ENCODE assay signal across 8 cellular contexts in genomic region chr1:20981903-20982695, GRCh38.
DNase-seq lines count a peak whose midpoint lies in the region; ATAC-seq and TF ChIP-seq lines count a peak whose summit lies in the region.

No MANE protein-coding gene starts in this region.

- peak overlapping the region; percentile 69 for H3K27ac Mint-ChIP-seq in memory B cell
- H3K27ac Mint-ChIP-seq in activated naive CD4-positive, alpha-beta T cell treated with anti-CD3 and anti-CD28 coated beads, Interleukin-2, amount 10 ng/mL, durations not matched to agents 7 days and 5 days = no peak overlapping the region

- H3K4me1 Mint-ChIP-seq in memory B cell = peaks cover 4% of the 10 kb centered on the region
- no peaks in the 10 kb centered on the region for H3K4me1 Mint-ChIP-seq in activated naive CD4-positive, alpha-beta T cell treated with anti-CD3 and anti-CD28 coated beads, Interleukin-2, amount 10 ng/mL, durations not matched to agents 7 days and 5 days

- H3K4me3 Mint-ChIP-seq in memory B cell = no peak overlapping the region
- H3K4me3 Mint-ChIP-seq in activated naive CD4-positive, alpha-beta T cell treated with anti-CD3 and anti-CD28 coated beads, Interleukin-2, amount 10 ng/mL, durations not matched to agents 7 days and 5 days = no peak overlapping the region

- no peak overlapping the region for H3K27ac ChIP-seq in C4-2B

- peak; percentile 44 for DNase-seq in LHCN-M2 (ENCODE audit: low read depth)
- DNase-seq in cerebellum (ENCODE audit: low spot score) = peak; percentile 8
- no peak for DNase-seq in memory B cell (ENCODE audit: low spot score in 2 of 2)
- DNase-seq in activated naive CD4-positive, alpha-beta T cell (lab: John Stamatoyannopoulos, UW) = no peak
- DNase-seq in SIG-M5 (lab: John Stamatoyannopoulos, UW) = no peak
- no peak for DNase-seq in activated naive CD4-positive, alpha-beta T cell treated with anti-CD3 and anti-CD28 coated beads, Interleukin-2, amount 10 ng/mL, durations not matched to agents 7 days and 5 days

- CTCF ChIA-PET in activated naive CD4-positive, alpha-beta T cell treated with anti-CD3 and anti-CD28 coated beads, Interleukin-2, amount 10 ng/mL, durations not matched to agents 7 days and 5 days (lab: Charles Lee) = interaction anchor here (0.7 to 3.9 kb wide), 4 partner anchors 9 to 213 kb away, joined by 3 to 40 read pairs (median 5); no protein-coding TSS in a partner anchor

- no peaks in the 10 kb centered on the region for H3K27me3 Mint-ChIP-seq in memory B cell
- H3K27me3 Mint-ChIP-seq in activated naive CD4-positive, alpha-beta T cell treated with anti-CD3 and anti-CD28 coated beads, Interleukin-2, amount 10 ng/mL, durations not matched to agents 7 days and 5 days = no peaks in the 10 kb centered on the region

- no peak for ATAC-seq in memory B cell (ENCODE audit: low read depth)
- ATAC-seq in GM19455 (IDR thresholded peaks at IDR 0.05; ENCODE audit: unreplicated experiment) = no peak

- TF ChIP-seq CTCF in C4-2B (conservative IDR thresholded peaks at IDR 0.05) = peak; percentile 25

- no peaks in the 10 kb centered on the region for H3K9me3 Mint-ChIP-seq in memory B cell
- H3K9me3 Mint-ChIP-seq in activated naive CD4-positive, alpha-beta T cell treated with anti-CD3 and anti-CD28 coated beads, Interleukin-2, amount 10 ng/mL, durations not matched to agents 7 days and 5 days = no peaks in the 10 kb centered on the region

- peaks cover 13% of the 10 kb centered on the region for H3K36me3 Mint-ChIP-seq in memory B cell
- no peaks in the 10 kb centered on the region for H3K36me3 Mint-ChIP-seq in activated naive CD4-positive, alpha-beta T cell treated with anti-CD3 and anti-CD28 coated beads, Interleukin-2, amount 10 ng/mL, durations not matched to agents 7 days and 5 days

Comparison
In these comparisons a context has a peak if more than half of its experiments do, and no peak if none do; other contexts are left out.
1. DNase-seq: peak in LHCN-M2 (single experiment) and cerebellum (single experiment); none in memory B cell (0 of 2), activated naive CD4-positive, alpha-beta T cell (0 of 4), SIG-M5 (single experiment) and activated naive CD4-positive, alpha-beta T cell treated with anti-CD3 and anti-CD28 coated beads, Interleukin-2, amount 10 ng/mL, durations not matched to agents 7 days and 5 days (single experiment).